In the genomic region with DNA sequence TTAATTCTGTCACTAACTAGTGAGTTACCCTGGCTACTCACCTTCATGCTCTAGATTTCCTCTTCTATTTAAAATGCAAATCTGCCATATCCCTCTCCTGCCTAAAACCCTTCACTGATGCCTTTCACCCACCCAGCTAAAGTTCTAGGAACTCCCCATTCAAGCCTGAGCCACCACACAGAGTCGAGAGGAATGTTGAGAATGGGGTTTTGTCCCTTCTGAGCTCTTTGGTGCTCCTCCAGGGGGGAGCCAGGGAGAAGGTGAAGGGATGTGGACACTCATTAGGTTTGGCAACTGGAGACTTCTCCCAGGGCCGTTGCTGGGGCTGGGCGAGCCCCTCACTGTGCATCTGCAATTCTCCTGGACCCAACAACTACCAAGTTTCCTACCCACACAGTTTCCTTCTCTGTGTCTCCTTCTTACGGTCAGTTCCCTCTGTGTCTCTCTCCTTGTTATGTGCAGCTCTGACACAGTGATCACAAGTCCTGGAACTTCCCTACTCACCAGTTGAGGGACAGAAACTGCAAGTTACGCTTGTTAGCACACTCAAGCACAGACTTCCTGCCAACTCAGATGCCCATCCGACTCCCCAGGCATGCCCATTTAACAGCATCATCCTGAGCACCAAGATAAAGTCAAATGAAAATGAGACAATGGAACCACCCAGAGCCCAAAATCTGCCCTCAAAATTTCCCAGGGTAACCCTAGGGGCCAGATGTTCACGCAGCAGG, we compare ENCODE assay signal across 9 cellular contexts. TPM values are rescaled to one million over a fixed set of nuclear protein-coding genes. Genes with fewer than 3 reads are reported as not detected.
DNase-seq lines count a peak whose midpoint lies in the region; ATAC-seq lines count a peak whose summit lies in the region.
"Had no signal": no experiment of that assay in that cellular context is flagged by ENCODE, and none has a peak within 500 bp of the region (broad histone marks: within the 10 kb centered on the region; RNA-seq: fewer than 3 reads in every experiment).

No MANE protein-coding gene starts in this region.

- ATAC-seq in GM21423 (IDR thresholded peaks at IDR 0.05; ENCODE audit: unreplicated experiment): peak; percentile 74
- no peak for ATAC-seq in HG03135 (IDR thresholded peaks at IDR 0.05; ENCODE audit: unreplicated experiment)

- H3K27me3 ChIP-seq in CD4-positive, alpha-beta memory T cell (ENCODE audit: insufficient read depth, low read length): no peaks in the 10 kb centered on the region

- no peak overlapping the region for H3K4me3 ChIP-seq in CD4-positive, alpha-beta memory T cell (ENCODE audit: low read length in 2 of 2)

- H3K36me3 Mint-ChIP-seq in CD4-positive, alpha-beta memory T cell: peaks cover 4 to 5% of the 10 kb centered on the region in 2 donors
- peaks cover 56% of the 10 kb centered on the region for H3K36me3 Mint-ChIP-seq in activated CD4-positive, alpha-beta memory T cell treated with anti-CD3 and anti-CD28 coated beads, Interleukin-2, amount 10 ng/mL, durations not matched to agents 7 days and 5 days (ENCODE audit: low read depth)

- no peak overlapping the region for H3K27ac ChIP-seq in CD4-positive, alpha-beta memory T cell (ENCODE audit: low read depth, low read length)

- H3K36me3 ChIP-seq in CD4-positive, alpha-beta memory T cell (ENCODE audit: insufficient read depth, low read length): no peaks in the 10 kb centered on the region

- intact Hi-C loops in CD4-positive, alpha-beta memory T cell (cut with micrococcal nuclease): no loop called here

- H3K9me3 ChIP-seq in CD4-positive, alpha-beta memory T cell (ENCODE audit: control insufficient read depth in 1 of 2, low read length in 2 of 2): no peaks in the 10 kb centered on the region

- DNase-seq in CD4-positive, alpha-beta memory T cell: peak in 1 of 5 donors; percentile 44
- no peak for DNase-seq in activated CD4-positive, alpha-beta memory T cell treated with anti-CD3 and anti-CD28 coated beads, Interleukin-2, amount 10 ng/mL, durations not matched to agents 7 days and 5 days
- peak; percentile 11 for DNase-seq in midbrain (lab: John Stamatoyannopoulos, UW)
- no peak for DNase-seq in NCI-H187 (lab: John Stamatoyannopoulos, UW)
- no peak for DNase-seq in foreskin melanocyte
- no peak for DNase-seq in SIG-M5 treated with dmso at 0.1 percent for 504 hours (lab: John Stamatoyannopoulos, UW; ENCODE audit: unreplicated experiment)

- no peaks in the 10 kb centered on the region for H3K9me3 Mint-ChIP-seq in CD4-positive, alpha-beta memory T cell
- H3K9me3 Mint-ChIP-seq in activated CD4-positive, alpha-beta memory T cell treated with anti-CD3 and anti-CD28 coated beads, Interleukin-2, amount 10 ng/mL, durations not matched to agents 7 days and 5 days: peaks cover 2% of the 10 kb centered on the region

- H3K4me3 Mint-ChIP-seq in CD4-positive, alpha-beta memory T cell: peak overlapping the region in 7 of 8 donors; percentile 12 to 64 (median 47)
- H3K4me3 Mint-ChIP-seq in activated CD4-positive, alpha-beta memory T cell treated with anti-CD3 and anti-CD28 coated beads, Interleukin-2, amount 10 ng/mL, durations not matched to agents 7 days and 5 days: no peak overlapping the region

- peaks cover 62% of the 10 kb centered on the region for H3K4me1 ChIP-seq in CD4-positive, alpha-beta memory T cell (ENCODE audit: insufficient read depth, low read length)

- H3K27me3 Mint-ChIP-seq in CD4-positive, alpha-beta memory T cell: no peaks in the 10 kb centered on the region
- no peaks in the 10 kb centered on the region for H3K27me3 Mint-ChIP-seq in activated CD4-positive, alpha-beta memory T cell treated with anti-CD3 and anti-CD28 coated beads, Interleukin-2, amount 10 ng/mL, durations not matched to agents 7 days and 5 days

- CTCF ChIA-PET in CD4-positive, alpha-beta memory T cell (lab: Charles Lee; ENCODE audit: partially characterized antibody): interaction anchor here (0.8 to 24.4 kb wide), 4 partner anchors 11 to 74 kb away, joined by 3 to 402 read pairs (median 79); no protein-coding TSS in a partner anchor
- CTCF ChIA-PET in activated CD4-positive, alpha-beta memory T cell treated with anti-CD3 and anti-CD28 coated beads, Interleukin-2, amount 10 ng/mL, durations not matched to agents 7 days and 5 days (lab: Charles Lee): interaction anchor here (0.6 to 2.1 kb wide), 6 partner anchors 22 to 73 kb away, joined by 3 to 14 read pairs (median 4); no protein-coding TSS in a partner anchor

- peak overlapping the region; percentile 49 to 95 (median 83) for H3K27ac Mint-ChIP-seq in CD4-positive, alpha-beta memory T cell
- H3K27ac Mint-ChIP-seq in activated CD4-positive, alpha-beta memory T cell treated with anti-CD3 and anti-CD28 coated beads, Interleukin-2, amount 10 ng/mL, durations not matched to agents 7 days and 5 days: peak overlapping the region; percentile 77

- peaks cover 47 to 85% (median 70%) of the 10 kb centered on the region in 4 donors for H3K4me1 Mint-ChIP-seq in CD4-positive, alpha-beta memory T cell
- H3K4me1 Mint-ChIP-seq in activated CD4-positive, alpha-beta memory T cell treated with anti-CD3 and anti-CD28 coated beads, Interleukin-2, amount 10 ng/mL, durations not matched to agents 7 days and 5 days: peaks cover 71% of the 10 kb centered on the region

- POLR2A ChIA-PET in CD4-positive, alpha-beta memory T cell (lab: Charles Lee; ENCODE audit: partially characterized antibody): interaction anchor here (1.5 to 51.5 kb wide), 5 partner anchors 9 to 72 kb away, joined by 5 to 2125 read pairs (median 22); partner anchors contain the start of gene IL10RA
- POLR2A ChIA-PET in activated CD4-positive, alpha-beta memory T cell treated with anti-CD3 and anti-CD28 coated beads, Interleukin-2, amount 10 ng/mL, durations not matched to agents 7 days and 5 days (lab: Charles Lee): interaction anchor here (0.6 to 31.5 kb wide), 12 partner anchors 7 to 311 kb away, joined by 3 to 1195 read pairs (median 4); partner anchors contain the start of gene IL10RA

RNA-seq across cellular contexts. Expression of gene IL10RA, which starts 6.5 kb away (rescaled TPM):
- 100 to 1,000 TPM; 398 to 406 TPM for total RNA-seq in CD4-positive, alpha-beta memory T cell
- 100 to 1,000 TPM; 362 to 468 TPM for polyA plus RNA-seq in CD4-positive, alpha-beta memory T cell
- total RNA-seq in activated CD4-positive, alpha-beta memory T cell treated with anti-CD3 and anti-CD28 coated beads, Interleukin-2, amount 10 ng/mL, durations not matched to agents 7 days and 5 days: 100 to 1,000 TPM; 286 to 291 TPM

RNA-seq across cellular contexts. Expression of gene TMPRSS13, which starts 50.4 kb away (rescaled TPM):
- total RNA-seq in CD4-positive, alpha-beta memory T cell: 1 to 10 TPM; 3.7 to 4.0 TPM
- under 1 TPM; 0.45 to 0.94 TPM for polyA plus RNA-seq in CD4-positive, alpha-beta memory T cell
- total RNA-seq in activated CD4-positive, alpha-beta memory T cell treated with anti-CD3 and anti-CD28 coated beads, Interleukin-2, amount 10 ng/mL, durations not matched to agents 7 days and 5 days: 1 to 10 TPM; 1.9 to 2.2 TPM
- total RNA-seq: NCI-H460 had no signal
